24 cellular contexts compared by ENCODE assay signal in genomic region chr10:127849896-127850295, GRCh38. TPM values are rescaled to one million over a fixed set of nuclear protein-coding genes. Genes with fewer than 3 reads are reported as not detected.
DNase-seq lines count a peak whose midpoint lies in the region; ATAC-seq, FAIRE-seq and TF ChIP-seq lines count a peak whose summit lies in the region.
"Had no signal": no experiment of that assay in that cellular context is flagged by ENCODE, and none has a peak within 500 bp of the region (broad histone marks: within the 10 kb centered on the region; RNA-seq: fewer than 3 reads in every experiment).

No MANE protein-coding gene starts in this region.

- no peak overlapping the region for H2BK5ac ChIP-seq in H1 (ENCODE audit: low read depth, low read length)

- POLR2A ChIA-PET in H1 (lab: Charles Lee; ENCODE audit: partially characterized antibody): no interaction called here

- H3K27ac ChIP-seq in H1 (ENCODE audit: low read depth, low read length): no peak overlapping the region
- no peak overlapping the region for H3K27ac ChIP-seq in neural progenitor cell
- H3K27ac ChIP-seq: BLaER1, HL-60 had no signal

- TF ChIP-seq POLR2A in H1 (IDR thresholded peaks at IDR 0.05; ENCODE audit: control extremely low read depth in 1 of 2, low read depth in 2 of 2, low read length in 2 of 2): no peak

- peaks cover 38% of the 10 kb centered on the region for H3K4me1 Mint-ChIP-seq in neural progenitor cell

- peaks cover 23% of the 10 kb centered on the region for H3F3A ChIP-seq in neural progenitor cell (ENCODE audit: low read depth)

- no peak overlapping the region for H3K23ac ChIP-seq in H1 (ENCODE audit: insufficient read length)

- no peaks in the 10 kb centered on the region for H3K36me3 Mint-ChIP-seq in neural progenitor cell
- H3K36me3 Mint-ChIP-seq: CD14-positive monocyte; CD4-positive, alpha-beta memory T cell had no signal

- FAIRE-seq in D721Med (lab: Jason Lieb, UNC) (no peak), H1 (lab: Jason Lieb, UNC) (peak; percentile 28), RCC 7860 (lab: Jason Lieb, UNC) (no peak)
- FAIRE-seq: GM12878 had no signal

- no peak overlapping the region for H3K4ac ChIP-seq in H1 (replicated peaks; ENCODE audit: insufficient read length, low read depth, low read length)

- H3K9ac ChIP-seq in H1 (replicated peaks in 1 of 4; ENCODE audit: extremely low read depth in 1 of 4, low read depth in 3 of 4, low read length in 3 of 4) (no peak overlapping the region), neural progenitor cell (no peak overlapping the region)
- H3K9ac ChIP-seq: BLaER1 had no signal

- H2BK15ac ChIP-seq in H1 (ENCODE audit: low read length): no peak overlapping the region

- H3K4me1 ChIP-seq in H1 (replicated peaks in 1 of 4; ENCODE audit: control insufficient read depth in 3 of 4, insufficient read depth in 4 of 4, low read length in 3 of 4) (peaks cover 0 to 5% (median 2%) of the 10 kb centered on the region in 4 experiments; a peak in 4 of 7 replicates), neural progenitor cell (peaks cover 20% of the 10 kb centered on the region)

- TF ChIP-seq EP300 in H1 (IDR thresholded peaks at IDR 0.05; ENCODE audit: borderline replicate concordance in 1 of 2, low read depth in 2 of 2, low read length in 2 of 2): no peak

- H3K79me2 ChIP-seq in H1 (ENCODE audit: control insufficient read depth in 1 of 2, insufficient read depth in 2 of 2, low read length in 2 of 2) (no peaks in the 10 kb centered on the region), neural progenitor cell (ENCODE audit: low read depth) (no peaks in the 10 kb centered on the region)

- no peak overlapping the region for H3K4me3 ChIP-seq in H1 (ENCODE audit: extremely low read depth in 1 of 4, insufficient read depth in 2 of 4, low read depth in 3 of 4, low read length in 4 of 4)
- no peak overlapping the region for H3K4me3 ChIP-seq in neural progenitor cell
- H3K4me3 ChIP-seq: BLaER1, GM12878 had no signal

- no peak for TF ChIP-seq CTCF in D721Med (IDR thresholded peaks at IDR 0.05; ENCODE audit: insufficient read depth, missing control alignments)
- TF ChIP-seq CTCF in H1 (IDR thresholded peaks at IDR 0.05; ENCODE audit: control extremely low read depth in 1 of 3, insufficient read depth in 1 of 3, low read depth in 1 of 3, low read length in 3 of 3): no peak
- TF ChIP-seq CTCF in neural progenitor cell (IDR thresholded peaks at IDR 0.05): no peak

- H2BK12ac ChIP-seq in H1 (ENCODE audit: low read depth, low read length): no peak overlapping the region

- H2AK5ac ChIP-seq in H1 (ENCODE audit: low read depth, low read length): no peak overlapping the region

- H2AFZ ChIP-seq in H1 (ENCODE audit: low read length) (0 out of 2 replicates have a peak overlapping the region, but pooled peaks have one; percentile 27), neural progenitor cell (replicated peaks) (no peak overlapping the region)

- H3K27me3 ChIP-seq in H1 (replicated peaks in 1 of 4; ENCODE audit: control insufficient read depth in 3 of 4, extremely low read depth in 1 of 4, insufficient read depth in 3 of 4, low read length in 3 of 4): no peaks in the 10 kb centered on the region
- H3K27me3 ChIP-seq in neural progenitor cell: peaks cover 100% of the 10 kb centered on the region
- H3K27me3 ChIP-seq: BLaER1 had no signal

- no peak overlapping the region for H2BK20ac ChIP-seq in H1 (ENCODE audit: low read length)

- no peak overlapping the region for H3K18ac ChIP-seq in H1 (ENCODE audit: extremely low read depth, low read length)

- H3K4me2 ChIP-seq in H1 (ENCODE audit: insufficient read depth in 1 of 2, low read depth in 2 of 2, low read length in 2 of 2) (no peak overlapping the region), neural progenitor cell (no peak overlapping the region)
- H3K4me2 ChIP-seq: BLaER1 had no signal

- no peak overlapping the region for H3K56ac ChIP-seq in H1 (replicated peaks; ENCODE audit: insufficient read length, low read depth, low read length)

- peak; percentile 25 for DNase-seq in D721Med (ENCODE audit: insufficient read length, low spot score)
- DNase-seq in NCI-H82 (lab: John Stamatoyannopoulos, UW): peak; percentile 87
- no peak for DNase-seq in H1 (ENCODE audit: low read depth in 1 of 2, low spot score in 2 of 2)
- peak; percentile 82 for DNase-seq in neural progenitor cell (ENCODE audit: low spot score)
- no peak for DNase-seq in SK-N-DZ (ENCODE audit: low spot score)
- DNase-seq in RCC 7860 (ENCODE audit: low spot score): no peak
- DNase-seq: 8988T; CD4-positive, alpha-beta memory T cell; DMS 273 treated with DMSO at 0.1 percent for 48 hours; DMS53; DND-41; EL; GOT3; H9 had no signal

- H3K14ac ChIP-seq in H1 (ENCODE audit: insufficient read length): no peak overlapping the region

- H3K4me3 Mint-ChIP-seq in neural progenitor cell: no peak overlapping the region
- H3K4me3 Mint-ChIP-seq: CD14-positive monocyte; CD4-positive, alpha-beta memory T cell; H9 had no signal

- H2BK120ac ChIP-seq in H1 (replicated peaks; ENCODE audit: low read depth, low read length): no peak overlapping the region

- H4K8ac ChIP-seq in H1 (ENCODE audit: extremely low read depth, insufficient read depth, low read length): no peak overlapping the region

- TF ChIP-seq RAD21 in H1 (IDR thresholded peaks at IDR 0.05 in 1 of 2, conservative IDR thresholded peaks at IDR 0.05 in 1 of 2; ENCODE audit: low read depth in 2 of 2, low read length in 2 of 2): no peak

- no peaks in the 10 kb centered on the region for H3K9me3 Mint-ChIP-seq in neural progenitor cell
- H3K9me3 Mint-ChIP-seq: H9 had no signal

- H3K27me3 Mint-ChIP-seq in neural progenitor cell (ENCODE audit: insufficient read depth, low read depth): peaks cover 15% of the 10 kb centered on the region

- ATAC-seq in GM18858 (IDR thresholded peaks at IDR 0.05; ENCODE audit: unreplicated experiment): no peak
- no peak for ATAC-seq in HG03097 (IDR thresholded peaks at IDR 0.05; ENCODE audit: low FRiP score, unreplicated experiment)
- ATAC-seq: GM12878 had no signal

- H3K27ac Mint-ChIP-seq in neural progenitor cell: no peak overlapping the region
- H3K27ac Mint-ChIP-seq: H9 had no signal

- no peaks in the 10 kb centered on the region for H3K79me1 ChIP-seq in H1 (ENCODE audit: low read depth, low read length)

- CTCF ChIA-PET in H1 (lab: Charles Lee; ENCODE audit: partially characterized antibody): interaction anchor here (0.6 to 7.5 kb wide), 7 partner anchors 32 to 170 kb away, joined by 3 to 141 read pairs (median 4); partner anchors contain the start of gene PTPRE

- WGBS in H1 (ENCODE audit: extremely low coverage in 1 of 2, insufficient coverage in 1 of 2, insufficient read length in 1 of 2, insufficient replicate concordance in 2 of 2, low coverage in 1 of 2, low lambda C conversion rate in 2 of 2, missing lambda C conversion rate in 1 of 2), 2 experiments: 83% methylated on average over 8 of the region's 8 CpGs; no CpG with 5 or more reads in 1 of the 2 experiments

- no peaks in the 10 kb centered on the region for H3K9me3 ChIP-seq in H1 (ENCODE audit: insufficient read depth in 2 of 2, low read depth in 1 of 2, low read length in 1 of 2)
- H3K9me3 ChIP-seq in neural progenitor cell (ENCODE audit: low read depth): no peaks in the 10 kb centered on the region
- H3K9me3 ChIP-seq: BLaER1 had no signal

- H3K23me2 ChIP-seq in H1 (ENCODE audit: low read depth, low read length): no peaks in the 10 kb centered on the region

- H4K20me1 ChIP-seq in H1 (replicated peaks in 1 of 2; ENCODE audit: control insufficient read depth in 1 of 2, insufficient read depth in 2 of 2, low read length in 2 of 2) (no peaks in the 10 kb centered on the region), neural progenitor cell (ENCODE audit: low read depth) (peaks cover 59% of the 10 kb centered on the region)
- H4K20me1 ChIP-seq: BLaER1 had no signal

- H3K36me3 ChIP-seq in H1 (ENCODE audit: control insufficient read depth in 2 of 4, insufficient read depth in 4 of 4, low read length in 3 of 4) (no peaks in the 10 kb centered on the region), neural progenitor cell (no peaks in the 10 kb centered on the region)
- H3K36me3 ChIP-seq: BLaER1 had no signal

- H4K5ac ChIP-seq in H1 (ENCODE audit: insufficient read length, low read depth, low read length): no peak overlapping the region

- H4K91ac ChIP-seq in H1 (replicated peaks; ENCODE audit: insufficient read length, low read length): no peak overlapping the region

TF ChIP-seq in H1, 55 proteins besides CTCF, POLR2A, EP300 and RAD21:
- TF ChIP-seq RBBP5 (IDR thresholded peaks at IDR 0.05; ENCODE audit: borderline replicate concordance, low read depth, low read length): no peak
- TF ChIP-seq BCL11A (IDR thresholded peaks at IDR 0.05; ENCODE audit: low read depth in 2 of 2, low read length in 2 of 2): no peak
- TF ChIP-seq TBP (IDR thresholded peaks at IDR 0.05; ENCODE audit: low read depth, low read length): peak; percentile 61; the same call in 1 of the 2 replicates
- no peak for TF ChIP-seq SP2 (IDR thresholded peaks at IDR 0.05; ENCODE audit: low read length)

RNA-seq across cellular contexts. Expression of gene CLRN3, which starts 42.8 kb away (rescaled TPM):
- total RNA-seq in H1 (2021; fragmentation: NEBNext Ultra II Directional; extraction: Animal tissue kit (Norgen Biotek cat#: 25700)): not detected in 2 replicates
- not detected in 2 replicates for polyA plus RNA-seq in H1 (2011; rRNA removed)
- polyA plus RNA-seq in H1 (2011; cell fraction: cytosol; rRNA removed): not detected
- not detected for polyA plus RNA-seq in H1 (2011; cell fraction: nucleus; rRNA removed)
- not detected in 4 replicates for polyA plus RNA-seq in H1 (2012, experiment 1 of 2)
- polyA plus RNA-seq in H1 (2012, experiment 2 of 2): not detected
- polyA plus RNA-seq in H1 (2013, experiment 1 of 2): not detected
- not detected for polyA plus RNA-seq in H1 (2013, experiment 2 of 2)
- polyA minus RNA-seq in H1 (2011; rRNA and poly(A)+ RNA removed): 0.16 TPM in 1 of 2 replicates, not detected in the other
- not detected for polyA minus RNA-seq in H1 (2011; cell fraction: cytosol; rRNA and poly(A)+ RNA removed)
- polyA minus RNA-seq in H1 (2011; cell fraction: nucleus; rRNA and poly(A)+ RNA removed): not detected
- total RNA-seq in neural progenitor cell (ENCODE audit: low replicate concordance): 0.12 TPM in 1 of 2 replicates, not detected in the other
- not detected in 2 replicates for polyA plus RNA-seq in SK-N-DZ (2014; cell fraction: cytosol; rRNA removed)
- polyA plus RNA-seq in SK-N-DZ (2014; cell fraction: nucleus; rRNA removed): not detected in 2 replicates
- total RNA-seq: A673; CD4-positive, alpha-beta memory T cell; G401; GM12878; H9; HT1080 had no signal
- polyA plus RNA-seq: AG04450; CD4-positive, alpha-beta memory T cell; GM12878 had no signal

RNA-seq across cellular contexts. Expression of gene PTPRE, which starts 57.0 kb away (rescaled TPM):
- 0.54 and 0.69 TPM in 2 replicates for total RNA-seq in H1 (2021; fragmentation: NEBNext Ultra II Directional; extraction: Animal tissue kit (Norgen Biotek cat#: 25700))
- 0.33 and 0.52 TPM in 2 replicates for polyA plus RNA-seq in H1 (2011; rRNA removed)
- polyA plus RNA-seq in H1 (2011; cell fraction: cytosol; rRNA removed): 0.30 TPM
- 1.8 TPM for polyA plus RNA-seq in H1 (2011; cell fraction: nucleus; rRNA removed)
- polyA plus RNA-seq in H1 (2012, experiment 1 of 2): 0.55 to 1.9 TPM (median 0.93 TPM) in 4 replicates
- 0.08 TPM for polyA plus RNA-seq in H1 (2012, experiment 2 of 2)
- polyA plus RNA-seq in H1 (2013, experiment 1 of 2): 1.5 TPM
- polyA plus RNA-seq in H1 (2013, experiment 2 of 2): 0.72 TPM
- polyA minus RNA-seq in H1 (2011; rRNA and poly(A)+ RNA removed): 0.56 and 2.1 TPM in 2 replicates
- polyA minus RNA-seq in H1 (2011; cell fraction: cytosol; rRNA and poly(A)+ RNA removed): 3.0 TPM
- polyA minus RNA-seq in H1 (2011; cell fraction: nucleus; rRNA and poly(A)+ RNA removed): 1.7 TPM
- total RNA-seq in neural progenitor cell (ENCODE audit: low replicate concordance): 0.21 and 0.93 TPM in 2 replicates
- polyA plus RNA-seq in SK-N-DZ (2014; cell fraction: cytosol; rRNA removed): not detected in 2 replicates
- not detected in 2 replicates for polyA plus RNA-seq in SK-N-DZ (2014; cell fraction: nucleus; rRNA removed)
- total RNA-seq: G401 had no signal

Comparison
In these comparisons a context has a peak if more than half of its experiments do, and no peak if none do; other contexts are left out.
1. DNase-seq: peak in D721Med (single experiment), NCI-H82 (single experiment) and neural progenitor cell (single experiment); none in H1 (0 of 2), SK-N-DZ (single experiment) and RCC 7860 (single experiment).